14 cellular contexts compared by ENCODE assay signal in genomic region chr3:159855599-159856495, GRCh38. TPM values are rescaled to one million over a fixed set of nuclear protein-coding genes. Genes with fewer than 3 reads are reported as not detected.
A peak's percentile ranks its signal among the peaks of the same experiment; 100 is the strongest.
DNase-seq lines count a peak whose midpoint lies in the region; ATAC-seq, FAIRE-seq and TF ChIP-seq lines count a peak whose summit lies in the region.
"Had no signal": no experiment of that assay in that cellular context is flagged by ENCODE, and none has a peak within 500 bp of the region (broad histone marks: within the 10 kb centered on the region; RNA-seq: fewer than 3 reads in every experiment).

No MANE protein-coding gene starts in this region.

- DNase-seq in EH (ENCODE audit: low read depth) (peak; percentile 55), RWPE1 (ENCODE audit: low spot score) (no peak), fibroblast of mammary gland (ENCODE audit: low read depth) (peak; percentile 67), psoas muscle (no peak), NCI-H1092 treated with DMSO at 0.1 percent for 48 hours (lab: John Stamatoyannopoulos, UW) (no peak), NCI-H2227 (lab: John Stamatoyannopoulos, UW; ENCODE audit: unreplicated experiment) (no peak), pancreas (no peak)
- DNase-seq in stimulated activated CD4-positive, alpha-beta T cell treated with anti-CD3 and anti-CD28 coated beads, Interleukin-15, amount 100 ng/mL, for 24 hours: no peak
- DNase-seq: aorta, KG1, upper lobe of right lung had no signal

- TF ChIP-seq CTCF in RWPE1 (conservative IDR thresholded peaks at IDR 0.05; ENCODE audit: low read depth) (no peak), fibroblast of mammary gland (conservative IDR thresholded peaks at IDR 0.05; ENCODE audit: control insufficient read depth, insufficient read depth, low read depth, low read length) (no peak), psoas muscle (IDR thresholded peaks at IDR 0.05) (no peak), pancreas (IDR thresholded peaks at IDR 0.05) (no peak)

- POLR2A ChIA-PET in RWPE1 (lab: Yijun Ruan, JAX; ENCODE audit: low non-redundant PET): no interaction called here

- ATAC-seq in psoas muscle (peak in 2 of 4 donors; percentile 3 to 4), pancreas (no peak)
- ATAC-seq: esophagus mucosa, upper lobe of right lung had no signal

- no peak overlapping the region for H3K4me3 ChIP-seq in fibroblast of mammary gland (ENCODE audit: control insufficient read depth, low read depth, low read length)
- H3K4me3 ChIP-seq in psoas muscle: peak overlapping the region; percentile 73
- H3K4me3 ChIP-seq in pancreas: no peak overlapping the region
- H3K4me3 ChIP-seq: prostate gland had no signal

- intact Hi-C loops in psoas muscle (cut with DNase I): loop anchor here in 1 of 2 donors (2.0 kb wide), 1 partner anchor 25 kb away; no protein-coding TSS in a partner anchor
- intact Hi-C loops in pancreas (cut with DNase I): no loop called here

- FAIRE-seq in pancreas (lab: Jason Lieb, UNC): no peak

- H3K36me3 ChIP-seq in psoas muscle (ENCODE audit: insufficient read depth in 1 of 2, low read depth in 1 of 2) (no peaks in the 10 kb centered on the region), pancreas (no peaks in the 10 kb centered on the region)
- H3K36me3 ChIP-seq: prostate gland, upper lobe of right lung had no signal

- H3K27ac ChIP-seq in RWPE1 (peak overlapping the region; percentile 26), psoas muscle (peak overlapping the region; percentile 95), pancreas (no peak overlapping the region)

- H3K4me1 ChIP-seq in psoas muscle (peaks cover 65% of the 10 kb centered on the region), pancreas (no peaks in the 10 kb centered on the region)

- H3K9me3 ChIP-seq in psoas muscle (no peaks in the 10 kb centered on the region), pancreas (no peaks in the 10 kb centered on the region)
- H3K9me3 ChIP-seq: prostate gland, upper lobe of right lung had no signal

- 11 to 22% (median 16%) methylated on average over 7 of the region's 7 CpGs for WGBS in psoas muscle, 3 donors
- 67% methylated on average over 7 of the region's 7 CpGs for WGBS in pancreas, 2 donors

- CTCF ChIA-PET in RWPE1 (lab: Yijun Ruan, JAX): interaction anchor here (0.6 kb wide), 1 partner anchor 549 kb away, joined by 3 read pairs; no protein-coding TSS in a partner anchor

- H3K27me3 ChIP-seq in psoas muscle (ENCODE audit: insufficient read depth in 3 of 3, low read length in 2 of 3) (no peaks in the 10 kb centered on the region), pancreas (no peaks in the 10 kb centered on the region)
- H3K27me3 ChIP-seq: upper lobe of right lung had no signal

RNA-seq across cellular contexts. Expression of gene SCHIP1, which starts 16.2 kb away (rescaled TPM):
- 100 to 1,000 TPM in 2 of 4 donors, 10 to 100 TPM in 2; 49.1 to 206 (median 90.3) TPM for total RNA-seq in psoas muscle
- 100 to 1,000 TPM in 1 of 3 donors, 10 to 100 TPM in 2; 27.1 to 129 (median 68.6) TPM for polyA plus RNA-seq in psoas muscle
- total RNA-seq in pancreas: under 1 TPM; 0.12 to 0.64 (median 0.50) TPM
- polyA plus RNA-seq in pancreas: 1 to 10 TPM in 1 of 2 donors, under 1 TPM in 1; 0.80 to 4.3 TPM
- polyA plus RNA-seq: CD14-positive monocyte had no signal

Comparison
In these comparisons a context has a peak if more than half of its experiments do, and no peak if none do; other contexts are left out.
1. DNase-seq: peak in EH (single experiment) and fibroblast of mammary gland (single experiment); none in RWPE1 (single experiment), psoas muscle (0 of 2), NCI-H1092 treated with DMSO at 0.1 percent for 48 hours (single experiment), NCI-H2227 (single experiment), pancreas (0 of 6) and stimulated activated CD4-positive, alpha-beta T cell treated with anti-CD3 and anti-CD28 coated beads, Interleukin-15, amount 100 ng/mL, for 24 hours (single experiment).
2. H3K27ac ChIP-seq: peak in RWPE1 (single experiment) and psoas muscle (single experiment); none in pancreas (0 of 4).
3. RNA of gene SCHIP1, which starts 16.2 kb away (total RNA-seq): 49.1 to 206 TPM in psoas muscle; 0.12 to 0.64 TPM in pancreas; every median in the first group is over 10 times any median in the second.